Comparison of ENCODE assay signal across 8 cellular contexts in the genomic region with DNA sequence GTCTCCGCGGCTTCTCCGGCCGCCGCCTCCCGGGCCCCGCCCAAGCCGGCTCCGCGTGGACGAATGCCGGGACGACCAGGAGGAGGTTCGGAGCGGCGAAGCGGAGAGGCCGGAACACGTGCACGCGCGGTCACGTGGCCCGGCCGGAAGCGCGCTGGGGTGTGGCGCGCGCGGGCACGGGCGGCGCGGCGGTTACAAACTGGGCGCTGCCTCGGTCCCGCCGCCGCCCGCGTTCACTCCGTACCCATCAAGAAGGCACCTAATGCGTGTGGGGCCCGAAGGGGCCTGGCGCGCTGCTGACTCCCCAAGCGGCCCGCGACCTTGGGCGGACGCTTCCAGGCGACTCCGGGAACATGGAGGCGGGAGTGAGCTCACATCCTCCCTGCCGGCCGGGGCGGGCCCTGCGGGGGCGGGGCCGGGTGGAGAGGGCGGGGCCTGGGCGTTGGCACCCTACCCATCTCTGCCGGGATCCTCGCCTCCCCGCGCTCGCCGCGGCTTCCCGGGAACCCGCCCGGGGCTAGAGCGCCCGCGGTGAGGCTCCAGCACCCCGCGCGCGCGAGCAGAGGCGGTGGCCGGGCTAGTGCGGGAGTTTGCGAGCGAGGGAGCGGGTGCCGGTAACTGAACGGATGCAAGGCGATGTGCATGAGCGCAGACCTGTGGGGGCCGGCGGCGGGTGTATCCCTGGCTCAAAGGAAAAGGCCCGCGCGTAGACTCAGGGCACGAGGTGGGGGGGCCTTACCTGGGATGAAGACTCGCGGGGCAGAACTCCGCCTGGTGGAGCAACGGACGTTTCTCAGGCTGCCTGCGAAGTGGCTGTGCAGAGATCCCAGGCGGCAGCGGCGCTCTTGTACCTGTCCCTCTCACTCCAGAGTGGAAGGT. TPM values are rescaled to one million over a fixed set of nuclear protein-coding genes. Genes with fewer than 3 reads are reported as not detected.
DNase-seq lines count a peak whose midpoint lies in the region; ATAC-seq, FAIRE-seq and TF ChIP-seq lines count a peak whose summit lies in the region.

A gene (minus strand): TSS at position 367 of the 879 bp plus-strand sequence. CDS start 424 bp downstream, outside the sequence.

- H3K4me1 ChIP-seq in adrenal gland (replicated peaks in 1 of 2), result peaks cover 0 to 30% of the 10 kb centered on the region in 2 donors
- H3K4me1 ChIP-seq in left ventricle myocardium inferior, result peaks cover 47% of the 10 kb centered on the region
- H3K4me1 ChIP-seq in uterus, result no peaks in the 10 kb centered on the region

- intact Hi-C loops in adrenal gland (cut with DNase I) (no loop called here), left ventricle myocardium inferior (cut with micrococcal nuclease) (no loop called here), uterus (cut with DNase I; ENCODE audit: low total_unique reads) (loop anchor here (10.0 kb wide), 1 partner anchor 92 kb away; no protein-coding TSS in a partner anchor)

- FAIRE-seq in GM12892 (lab: Jason Lieb, UNC), result peak; percentile 97

- TF ChIP-seq CTCF in adrenal gland (IDR thresholded peaks at IDR 0.05) (peak in 5 of 6 experiments; percentile 6 to 48 (median 35)), left ventricle myocardium inferior (IDR thresholded peaks at IDR 0.05; ENCODE audit: borderline replicate concordance) (peak; percentile 46), uterus (IDR thresholded peaks at IDR 0.05) (peak in 2 of 4 experiments; percentile 35 to 39)

- H3K36me3 ChIP-seq in adrenal gland (replicated peaks in 1 of 2), result no peaks in the 10 kb centered on the region
- peaks cover 6% of the 10 kb centered on the region for H3K36me3 ChIP-seq in left ventricle myocardium inferior
- H3K36me3 ChIP-seq in uterus, result no peaks in the 10 kb centered on the region

- WGBS in adrenal gland, 4 donors, result 1 to 6% (median 4%) methylated on average over 7 to 108 of the region's 108 CpGs

- TF ChIP-seq POLR2A in GM12892 (IDR thresholded peaks at IDR 0.05; ENCODE audit: low read depth, low read length) (peak; percentile 80; the same call in 1 of the 2 replicates), adrenal gland (IDR thresholded peaks at IDR 0.05) (peak; percentile 45), uterus (IDR thresholded peaks at IDR 0.05) (peak; percentile 38 to 75)

- peak within 1 kb of the TSS; percentile 60 to 96 (median 91) for H3K27ac ChIP-seq in adrenal gland
- peak within 1 kb of the TSS; percentile 90 for H3K27ac ChIP-seq in left ventricle myocardium inferior (replicated peaks)
- peak within 1 kb of the TSS; percentile 83 to 87 for H3K27ac ChIP-seq in uterus

- ATAC-seq in HG02759 (IDR thresholded peaks at IDR 0.05; ENCODE audit: unreplicated experiment), result peak; percentile 93

- H3K4me3 ChIP-seq in adrenal gland (peak within 1 kb of the TSS; percentile 43 to 68 (median 48)), left ventricle myocardium inferior (peak within 1 kb of the TSS; percentile 77), uterus (peak within 1 kb of the TSS; percentile 57 to 58)

- peak; percentile 96 for DNase-seq in GM12892 (ENCODE audit: insufficient read length)
- peak; percentile 77 for DNase-seq in NCI-H1105 treated with DMSO at 0.1 percent for 48 hours (lab: John Stamatoyannopoulos, UW)
- peak; percentile 80 to 88 (median 86) for DNase-seq in T-helper 1 cell
- DNase-seq in adrenal gland, result peak; percentile 91 to 95 (median 91)
- DNase-seq in left ventricle myocardium inferior, result peak; percentile 91
- DNase-seq in pulmonary artery endothelial cell (ENCODE audit: low read depth, low spot score), result peak; percentile 37
- DNase-seq in uterus, result peak; percentile 85 to 95

- H3K27me3 ChIP-seq in adrenal gland (no peaks in the 10 kb centered on the region), left ventricle myocardium inferior (ENCODE audit: low read depth) (no peaks in the 10 kb centered on the region), uterus (no peaks in the 10 kb centered on the region)

- H3K9me3 ChIP-seq in adrenal gland (replicated peaks in 1 of 3), result no peaks in the 10 kb centered on the region
- H3K9me3 ChIP-seq in left ventricle myocardium inferior (replicated peaks), result peaks cover 8% of the 10 kb centered on the region
- no peaks in the 10 kb centered on the region for H3K9me3 ChIP-seq in uterus

RNA-seq across cellular contexts. Expression of the gene that starts here (rescaled TPM):
- 7.8 TPM for polyA plus RNA-seq in GM12892 (2012; ENCODE audit: missing spikeins)
- total RNA-seq in adrenal gland, result 10 to 100 TPM; 16.8 to 33.0 (median 23.0) TPM
- polyA plus RNA-seq in adrenal gland, result 10 to 100 TPM in 1 of 3 donors, 1 to 10 TPM in 2; 2.9 to 17.6 (median 5.2) TPM
- total RNA-seq in left ventricle myocardium inferior, result 21.0 TPM
- 27.4 and 31.3 TPM in 2 replicates for total RNA-seq in pulmonary artery endothelial cell
- total RNA-seq in uterus, result 10 to 100 TPM; 11.5 to 34.6 (median 22.0) TPM

Comparison
In these comparisons a context has a peak if more than half of its experiments do, and no peak if none do; other contexts are left out.
1. Peak in every context shown above with its lines: DNase-seq, ATAC-seq, H3K4me3 ChIP-seq and H3K27ac ChIP-seq.
2. DNase-seq: peak in every context shown above with its lines; median percentile 96 in GM12892; 91 in adrenal gland; 91 in left ventricle myocardium inferior; 90 in uterus; 86 in T-helper 1 cell; 77 in NCI-H1105 treated with DMSO at 0.1 percent for 48 hours; 37 in pulmonary artery endothelial cell.